8 cellular contexts compared by ENCODE assay signal in genomic region chr17:59848778-59849177, GRCh38.
DNase-seq lines count a peak whose midpoint lies in the region; ATAC-seq and TF ChIP-seq lines count a peak whose summit lies in the region.

No MANE protein-coding gene starts in this region.

- no peak for TF ChIP-seq CTCF in fibroblast of pulmonary artery (IDR thresholded peaks at IDR 0.05; ENCODE audit: low read length, missing control alignments)

- ATAC-seq in HG03159 (IDR thresholded peaks at IDR 0.05; ENCODE audit: unreplicated experiment): no peak

- no peak overlapping the region for H3K4me3 ChIP-seq in fibroblast of pulmonary artery (replicated peaks; ENCODE audit: low read depth, low read length)

- DNase-seq in stimulated activated naive CD4-positive, alpha-beta T cell treated with Interleukin-2 at 50 U/mL for 16 hours (lab: John Stamatoyannopoulos, UW): peak; percentile 21
- DNase-seq in stimulated activated naive CD4-positive, alpha-beta T cell (lab: John Stamatoyannopoulos, UW): no peak
- DNase-seq in SIG-M5 (lab: John Stamatoyannopoulos, UW): peak; percentile 34
- peak; percentile 87 for DNase-seq in fibroblast of pulmonary artery (ENCODE audit: low read depth)
- peak; percentile 81 for DNase-seq in stimulated activated CD8-positive, alpha-beta memory T cell treated with anti-CD3 and anti-CD28 coated beads, Interleukin-4, amount 100 ng/mL, for 48 hours
- DNase-seq in NCI-H2081 treated with DMSO at 0.1 percent for 48 hours (lab: John Stamatoyannopoulos, UW): no peak
- no peak for DNase-seq in hepatic stellate cell (ENCODE audit: low spot score)

Comparison
In these comparisons a context has a peak if more than half of its experiments do, and no peak if none do; other contexts are left out.
1. DNase-seq: peak in stimulated activated naive CD4-positive, alpha-beta T cell treated with Interleukin-2 at 50 U/mL for 16 hours (single experiment), SIG-M5 (single experiment), fibroblast of pulmonary artery (single experiment) and stimulated activated CD8-positive, alpha-beta memory T cell treated with anti-CD3 and anti-CD28 coated beads, Interleukin-4, amount 100 ng/mL, for 48 hours (single experiment); none in stimulated activated naive CD4-positive, alpha-beta T cell (0 of 6), NCI-H2081 treated with DMSO at 0.1 percent for 48 hours (single experiment) and hepatic stellate cell (single experiment).